In the genomic region with DNA sequence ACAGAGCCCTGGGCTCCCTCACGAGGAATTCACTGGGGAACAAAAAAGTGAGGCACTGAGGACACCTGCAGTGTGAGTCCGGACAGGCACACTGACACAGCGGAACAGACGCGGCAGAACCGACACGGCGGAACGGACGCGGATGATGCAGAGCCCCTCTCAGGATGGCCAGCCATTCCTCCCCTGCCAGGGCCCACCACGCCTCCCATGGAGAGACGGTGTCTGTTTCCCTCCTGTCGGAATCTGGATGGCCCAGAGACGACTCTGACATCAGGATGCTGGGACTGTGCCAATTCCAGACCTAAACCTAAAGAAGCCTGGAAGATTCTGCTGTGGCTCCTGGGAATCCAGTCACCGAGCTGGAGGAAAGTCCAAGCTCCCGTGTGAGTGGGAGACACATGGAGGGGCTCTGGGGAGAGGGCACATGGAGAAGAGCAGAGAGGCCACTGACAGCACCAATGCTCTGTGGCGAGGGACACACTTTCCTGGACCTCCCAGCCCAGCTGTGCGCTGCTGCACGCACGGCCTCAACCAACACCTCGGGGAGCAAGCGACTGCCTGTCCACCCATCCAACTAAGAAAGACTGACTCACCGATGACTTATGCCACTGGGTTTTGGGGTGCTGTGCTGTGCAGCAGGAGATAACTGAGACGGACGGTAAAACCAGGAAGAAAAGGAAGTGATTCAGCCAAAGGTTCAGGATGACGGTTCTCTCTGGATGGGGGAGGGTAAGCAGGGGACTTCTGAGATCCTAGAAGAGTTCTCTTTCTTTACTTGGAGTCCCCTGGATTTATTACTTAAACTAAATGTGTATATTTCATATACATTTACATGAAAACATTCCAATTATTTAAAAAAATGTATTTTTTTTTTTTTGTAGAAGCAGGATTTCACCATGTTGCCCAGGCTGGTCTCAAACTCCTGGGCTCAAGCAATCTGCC, we compare ENCODE assay signal across 8 cellular contexts. TPM values are rescaled to one million over a fixed set of nuclear protein-coding genes. Genes with fewer than 3 reads are reported as not detected.
DNase-seq lines count a peak whose midpoint lies in the region; ATAC-seq, FAIRE-seq and TF ChIP-seq lines count a peak whose summit lies in the region.

No MANE protein-coding gene starts in this region.

- H3K4me3 Mint-ChIP-seq in activated T-helper 17 cell treated with anti-CD3 and anti-CD28 coated beads, Interleukin-2, amount 50 U/mL, for 72 hours = peak overlapping the region; percentile 82

- H3K27ac ChIP-seq in HL-60 (replicated peaks) (no peak overlapping the region), HepG2 (ENCODE audit: extremely low read length, insufficient read depth, low read length) (no peak overlapping the region)

- peak; percentile 37 for ATAC-seq in activated T-helper 17 cell treated with anti-CD3 and anti-CD28 coated beads, Interleukin-2, amount 50 U/mL, for 72 hours (replicated peaks)
- ATAC-seq in HepG2 = no peak

- H3K27me3 Mint-ChIP-seq in activated T-helper 17 cell treated with anti-CD3 and anti-CD28 coated beads, Interleukin-2, amount 50 U/mL, for 72 hours = no peaks in the 10 kb centered on the region

- peaks cover 98% of the 10 kb centered on the region for H3K36me3 Mint-ChIP-seq in activated T-helper 17 cell treated with anti-CD3 and anti-CD28 coated beads, Interleukin-2, amount 50 U/mL, for 72 hours (ENCODE audit: low read depth)

- H3K36me3 ChIP-seq in HepG2 (replicated peaks in 1 of 2; ENCODE audit: control insufficient read depth in 1 of 2, insufficient read depth in 2 of 2, low read length in 2 of 2) (peaks cover under 1 to 10% of the 10 kb centered on the region in 2 experiments; a peak in 3 of 5 replicates), H7 (replicated peaks; ENCODE audit: control insufficient read depth, insufficient read depth, low read length) (peaks cover under 1% of the 10 kb centered on the region; the same call in 1 of the 2 replicates)

- peak overlapping the region; percentile 98 for H3K27ac Mint-ChIP-seq in activated T-helper 17 cell treated with anti-CD3 and anti-CD28 coated beads, Interleukin-2, amount 50 U/mL, for 72 hours

- in situ Hi-C loops in ACHN (cut with HindIII; ENCODE audit: low pct_ligation_motif_present, low pct_unique_long_range_greater_than_20kb, low sequenced_read_pairs) (loop anchor here (25.0 kb wide), 1 partner anchor 140 kb away; a partner anchor contains a TSS), HepG2 (cut with HindIII; ENCODE audit: extremely low pct_ligation_motif_present, low pct_unique_long_range_greater_than_20kb) (no loop called here)

- DNase-seq in ACHN (peak; percentile 88), HL-60 (ENCODE audit: low read depth in 1 of 2, low spot score in 1 of 2) (peak; percentile 53 to 96), HepG2 (ENCODE audit: low spot score) (no peak), H7 (no peak), NCI-H446 treated with DMSO at 0.1 percent for 48 hours (lab: John Stamatoyannopoulos, UW) (no peak), KG1 (lab: John Stamatoyannopoulos, UW) (no peak), NCI-H2227 treated with DMSO at 0.1 percent for 48 hours (lab: John Stamatoyannopoulos, UW) (no peak)

- peaks cover 3% of the 10 kb centered on the region; the same call in 1 of the 2 replicates for H4K20me1 ChIP-seq in HepG2 (ENCODE audit: insufficient read depth, low read length)

- no peak for TF ChIP-seq POLR2A in HepG2 (IDR thresholded peaks at IDR 0.05; ENCODE audit: insufficient read depth in 1 of 2, low read depth in 2 of 2, low read length in 2 of 2)

- TF ChIP-seq CTCF in HL-60 (IDR thresholded peaks at IDR 0.05; ENCODE audit: insufficient read depth, low read length) = no peak
- peak; percentile 22; the same call in 1 of the 2 replicates for TF ChIP-seq CTCF in HepG2 (CRISPR knock-in tag; IDR thresholded peaks at IDR 0.05)

- TF ChIP-seq EP300 in HepG2 (IDR thresholded peaks at IDR 0.05; ENCODE audit: low read depth in 2 of 2, low read length in 2 of 2) (no peak), HepG2 (CRISPR knock-in tag; IDR thresholded peaks at IDR 0.05; ENCODE audit: borderline replicate concordance) (no peak)

- no peak for FAIRE-seq in HepG2 (lab: Jason Lieb, UNC)

- H3K4me1 Mint-ChIP-seq in activated T-helper 17 cell treated with anti-CD3 and anti-CD28 coated beads, Interleukin-2, amount 50 U/mL, for 72 hours = peaks cover 80% of the 10 kb centered on the region

- H3K4me1 ChIP-seq in HepG2 (ENCODE audit: insufficient read depth, low read length) = peaks cover 11% of the 10 kb centered on the region; the same call in 1 of the 2 replicates

- TF ChIP-seq RAD21 in HepG2 (CRISPR knock-in tag; IDR thresholded peaks at IDR 0.05) = no peak

- H3K27me3 ChIP-seq in HL-60 (ENCODE audit: insufficient read depth, poor library complexity, severe bottlenecking) (no peaks in the 10 kb centered on the region), HepG2 (ENCODE audit: control insufficient read depth in 1 of 2, insufficient read depth in 2 of 2, low read length in 2 of 2) (no peaks in the 10 kb centered on the region), H7 (ENCODE audit: control insufficient read depth, insufficient read depth, low read length) (no peaks in the 10 kb centered on the region)

- H3K4me2 ChIP-seq in HepG2 (ENCODE audit: low read depth, low read length) = no peak overlapping the region

- CTCF ChIA-PET in HepG2 (lab: Yijun Ruan, JAX; ENCODE audit: low intra/inter-chr PET ratio, low total read pairs) = no interaction called here

- WGBS in HepG2 (ENCODE audit: low lambda C conversion rate) = 95% methylated on average over 26 of the region's 27 CpGs

- POLR2A ChIA-PET in HepG2 (lab: Yijun Ruan, JAX) = no interaction called here

- H2AFZ ChIP-seq in HepG2 (ENCODE audit: low read length) = no peak overlapping the region

- H3K4me3 ChIP-seq in HL-60 (replicated peaks; ENCODE audit: insufficient read depth, low read length) (no peak overlapping the region), HepG2 (replicated peaks in 1 of 3; ENCODE audit: insufficient read depth in 1 of 3, low read depth in 2 of 3, low read length in 3 of 3) (no peak overlapping the region), H7 (ENCODE audit: insufficient read depth, low read depth, low read length) (no peak overlapping the region)

- no peak overlapping the region for H3K9ac ChIP-seq in HepG2 (ENCODE audit: insufficient read depth, low read depth, low read length)

- intact Hi-C loops in HepG2 (cut with micrococcal nuclease; ENCODE audit: unreplicated experiment) = no loop called here

- no peaks in the 10 kb centered on the region for H3K9me3 ChIP-seq in HepG2 (ENCODE audit: low read length)

- H3K9me3 Mint-ChIP-seq in activated T-helper 17 cell treated with anti-CD3 and anti-CD28 coated beads, Interleukin-2, amount 50 U/mL, for 72 hours = no peaks in the 10 kb centered on the region

- peaks cover under 1% of the 10 kb centered on the region for H3K79me2 ChIP-seq in HepG2 (ENCODE audit: insufficient read depth, low read length)

- BruUV-seq in HepG2 (replicated peaks; lab: Mats Ljungman, UMichigan) = no TSS peak

RNA-seq across cellular contexts. Expression of a gene that starts 23.3 kb away (rescaled TPM):
- total RNA-seq in activated T-helper 17 cell treated with anti-CD3 and anti-CD28 coated beads, Interleukin-2, amount 50 U/mL, for 72 hours = 100 to 1,000 TPM in 1 of 2 donors, 10 to 100 TPM in 1; 62.0 to 135 TPM
- 10.1 and 16.7 TPM in 2 replicates for total RNA-seq in HepG2 (2016; rRNA removed; fragmentation: Illumina TruSeq; extraction: Trizol)
- 7.6 and 9.2 TPM in 2 replicates for total RNA-seq in HepG2 (2016; cell fraction: cytosol; rRNA removed; fragmentation: Illumina TruSeq; extraction: Trizol; ENCODE audit: low read depth)
- total RNA-seq in HepG2 (2016; cell fraction: insoluble cytoplasmic fraction; rRNA removed; fragmentation: Illumina TruSeq; extraction: Trizol) = 11.2 and 19.1 TPM in 2 replicates
- 9.9 and 11.1 TPM in 2 replicates for total RNA-seq in HepG2 (2016; cell fraction: membrane; rRNA removed; fragmentation: Illumina TruSeq; extraction: Trizol)
- 17.0 and 18.5 TPM in 2 replicates for total RNA-seq in HepG2 (2016; cell fraction: nucleus; rRNA removed; fragmentation: Illumina TruSeq; extraction: Trizol)
- polyA plus RNA-seq in HepG2 (2011; rRNA removed) = 17.0 and 21.0 TPM in 2 replicates
- 10.1 and 18.8 TPM in 2 replicates for polyA plus RNA-seq in HepG2 (2011; cell fraction: cytosol; rRNA removed)
- 96.3 and 129 TPM in 2 replicates for polyA plus RNA-seq in HepG2 (2011; cell fraction: nucleus; rRNA removed)
- 7.7 and 12.7 TPM in 2 replicates for polyA plus RNA-seq in HepG2 (2012)
- polyA plus RNA-seq in HepG2 (2016; cell fraction: cytosol; fragmentation: Illumina TruSeq; extraction: Trizol; ENCODE audit: low read depth) = 3.5 and 3.6 TPM in 2 replicates
- polyA plus RNA-seq in HepG2 (2016; cell fraction: insoluble cytoplasmic fraction; fragmentation: Illumina TruSeq; extraction: Trizol; ENCODE audit: low read depth) = 11.1 and 12.0 TPM in 2 replicates
- 6.7 and 7.4 TPM in 2 replicates for polyA plus RNA-seq in HepG2 (2016; cell fraction: membrane; fragmentation: Illumina TruSeq; extraction: Trizol; ENCODE audit: low read depth)
- polyA plus RNA-seq in HepG2 (2016; cell fraction: nucleus; fragmentation: Illumina TruSeq; extraction: Trizol; ENCODE audit: insufficient read depth, low read depth) = 36.9 and 37.2 TPM in 2 replicates
- 46.0 and 46.5 TPM in 2 replicates for polyA minus RNA-seq in HepG2 (2011; rRNA and poly(A)+ RNA removed; ENCODE audit: low replicate concordance)
- 6.1 and 9.8 TPM in 2 replicates for polyA minus RNA-seq in HepG2 (2011; cell fraction: cytosol; rRNA and poly(A)+ RNA removed)
- 14.4 and 22.9 TPM in 2 replicates for polyA minus RNA-seq in HepG2 (2011; cell fraction: nucleus; rRNA and poly(A)+ RNA removed)
- 53.5 and 62.6 TPM in 2 replicates for total RNA-seq in H7 (2014; rRNA removed; shearing (Covaris generic))

RNA-seq across cellular contexts. Expression of a gene that starts 51.4 kb away (rescaled TPM):
- total RNA-seq in activated T-helper 17 cell treated with anti-CD3 and anti-CD28 coated beads, Interleukin-2, amount 50 U/mL, for 72 hours = not detected
- 3.5 and 4.0 TPM in 2 replicates for total RNA-seq in HepG2 (2016; rRNA removed; fragmentation: Illumina TruSeq; extraction: Trizol)
- 1.8 and 2.0 TPM in 2 replicates for total RNA-seq in HepG2 (2016; cell fraction: cytosol; rRNA removed; fragmentation: Illumina TruSeq; extraction: Trizol; ENCODE audit: low read depth)
- total RNA-seq in HepG2 (2016; cell fraction: insoluble cytoplasmic fraction; rRNA removed; fragmentation: Illumina TruSeq; extraction: Trizol) = 3.9 and 4.6 TPM in 2 replicates
- 2.3 and 2.5 TPM in 2 replicates for total RNA-seq in HepG2 (2016; cell fraction: membrane; rRNA removed; fragmentation: Illumina TruSeq; extraction: Trizol)
- total RNA-seq in HepG2 (2016; cell fraction: nucleus; rRNA removed; fragmentation: Illumina TruSeq; extraction: Trizol) = 2.1 and 2.3 TPM in 2 replicates
- 10.5 and 12.8 TPM in 2 replicates for polyA plus RNA-seq in HepG2 (2011; rRNA removed)
- polyA plus RNA-seq in HepG2 (2011; cell fraction: cytosol; rRNA removed) = 6.1 and 9.4 TPM in 2 replicates
- polyA plus RNA-seq in HepG2 (2011; cell fraction: nucleus; rRNA removed) = 6.1 and 6.7 TPM in 2 replicates
- polyA plus RNA-seq in HepG2 (2012) = 5.5 and 6.6 TPM in 2 replicates
- polyA plus RNA-seq in HepG2 (2016; cell fraction: cytosol; fragmentation: Illumina TruSeq; extraction: Trizol; ENCODE audit: low read depth) = 1.3 and 1.6 TPM in 2 replicates
- 4.9 and 5.4 TPM in 2 replicates for polyA plus RNA-seq in HepG2 (2016; cell fraction: insoluble cytoplasmic fraction; fragmentation: Illumina TruSeq; extraction: Trizol; ENCODE audit: low read depth)
- polyA plus RNA-seq in HepG2 (2016; cell fraction: membrane; fragmentation: Illumina TruSeq; extraction: Trizol; ENCODE audit: low read depth) = 1.8 TPM in 2 replicates
- 2.9 and 3.2 TPM in 2 replicates for polyA plus RNA-seq in HepG2 (2016; cell fraction: nucleus; fragmentation: Illumina TruSeq; extraction: Trizol; ENCODE audit: insufficient read depth, low read depth)
- polyA minus RNA-seq in HepG2 (2011; rRNA and poly(A)+ RNA removed; ENCODE audit: low replicate concordance) = 14.4 TPM in 1 of 2 replicates, not detected in the other
- 4.5 and 6.6 TPM in 2 replicates for polyA minus RNA-seq in HepG2 (2011; cell fraction: cytosol; rRNA and poly(A)+ RNA removed)
- polyA minus RNA-seq in HepG2 (2011; cell fraction: nucleus; rRNA and poly(A)+ RNA removed) = 11.3 and 12.3 TPM in 2 replicates
- 0.15 and 0.28 TPM in 2 replicates for total RNA-seq in H7 (2014; rRNA removed; shearing (Covaris generic))

Comparison
In these comparisons a context has a peak if more than half of its experiments do, and no peak if none do; other contexts are left out.
1. DNase-seq: peak in ACHN (single experiment) and HL-60 (2 of 2); none in HepG2 (single experiment), H7 (single experiment), NCI-H446 treated with DMSO at 0.1 percent for 48 hours (single experiment), KG1 (single experiment) and NCI-H2227 treated with DMSO at 0.1 percent for 48 hours (single experiment).